In genomic region chr9:128067622-128067897, GRCh38 we compare ENCODE assay signal across 10 cellular contexts. TPM values are rescaled to one million over a fixed set of nuclear protein-coding genes. Genes with fewer than 3 reads are reported as not detected.
A peak's percentile ranks its signal among the peaks of the same experiment; 100 is the strongest.
DNase-seq lines count a peak whose midpoint lies in the region; ATAC-seq and TF ChIP-seq lines count a peak whose summit lies in the region.
"Had no signal": no experiment of that assay in that cellular context is flagged by ENCODE, and none has a peak within 500 bp of the region (broad histone marks: within the 10 kb centered on the region; RNA-seq: fewer than 3 reads in every experiment).

No MANE protein-coding gene starts in this region.

- peak overlapping the region; percentile 86 to 94 for H3K4ac ChIP-seq in mesenchymal stem cell (ENCODE audit: low read depth in 1 of 2, low read length in 2 of 2)

- no peak for DNase-seq in breast epithelium (ENCODE audit: low spot score in 2 of 2)
- DNase-seq in MCF 10A (ENCODE audit: unreplicated experiment), result no peak
- DNase-seq in cardiac fibroblast (ENCODE audit: low read depth in 2 of 2), result no peak
- DNase-seq in mesenchymal stem cell, result no peak
- no peak for DNase-seq in uterus
- no peak for DNase-seq in NCI-H1105 treated with DMSO at 0.1 percent for 48 hours (lab: John Stamatoyannopoulos, UW)
- no peak for DNase-seq in retina
- no peak for DNase-seq in left lobe of liver (ENCODE audit: low spot score)

- no peak for ATAC-seq in left lobe of liver

- peak overlapping the region; percentile 73 to 98 for H3K18ac ChIP-seq in mesenchymal stem cell (ENCODE audit: low read depth in 1 of 2, low read length in 2 of 2)

- H3K9ac ChIP-seq in mesenchymal stem cell (ENCODE audit: low read length), result peak overlapping the region; percentile 100

- TF ChIP-seq CTCF in breast epithelium (IDR thresholded peaks at IDR 0.05) (peak in 1 of 3 donors; percentile 23), MCF 10A (IDR thresholded peaks at IDR 0.05; ENCODE audit: unreplicated experiment) (no peak), cardiac fibroblast (IDR thresholded peaks at IDR 0.05; ENCODE audit: low read depth, low read length) (no peak), uterus (IDR thresholded peaks at IDR 0.05) (no peak)

- no TSS peak for BruUV-seq in MCF 10A (replicated peaks; lab: Mats Ljungman, UMichigan)

- no peak overlapping the region for H3K4me3 Mint-ChIP-seq in MCF 10A (ENCODE audit: unreplicated experiment)

- peak overlapping the region; percentile 64 for H2BK120ac ChIP-seq in mesenchymal stem cell (ENCODE audit: low read depth, low read length)

- no peak overlapping the region for H2BK15ac ChIP-seq in mesenchymal stem cell (ENCODE audit: low read depth, poor library complexity, severe bottlenecking)

- H3K4me1 Mint-ChIP-seq in MCF 10A (ENCODE audit: insufficient read depth, unreplicated experiment), result peaks cover 27% of the 10 kb centered on the region

- peak overlapping the region; percentile 67 to 96 (median 86) for H3K4me3 ChIP-seq in breast epithelium
- peak overlapping the region; percentile 61 to 73 for H3K4me3 ChIP-seq in cardiac fibroblast (replicated peaks in 1 of 2; ENCODE audit: low read depth in 2 of 2, low read length in 2 of 2)
- peak overlapping the region; percentile 32 to 98 for H3K4me3 ChIP-seq in mesenchymal stem cell (ENCODE audit: insufficient read depth in 1 of 2, low read depth in 1 of 2, low read length in 2 of 2)
- peak overlapping the region; percentile 67 to 84 for H3K4me3 ChIP-seq in uterus

- H3K36me3 Mint-ChIP-seq in MCF 10A (ENCODE audit: insufficient read depth, unreplicated experiment), result no peaks in the 10 kb centered on the region

- CTCF ChIA-PET in MCF 10A (lab: Yijun Ruan, JAX), result interaction anchor here (0.6 to 1.3 kb wide), 4 partner anchors 135 to 838 kb away, joined by 3 read pairs; no protein-coding TSS in a partner anchor

- H3K36me3 ChIP-seq in breast epithelium, result no peaks in the 10 kb centered on the region
- H3K36me3 ChIP-seq in mesenchymal stem cell (ENCODE audit: control insufficient read depth in 1 of 2, insufficient read depth in 2 of 2, low read depth in 1 of 2, low read length in 2 of 2), result peaks cover 11 to 15% of the 10 kb centered on the region in 2 experiments
- H3K36me3 ChIP-seq in uterus, result no peaks in the 10 kb centered on the region

- H4K8ac ChIP-seq in mesenchymal stem cell (ENCODE audit: low read length), result peak overlapping the region; percentile 98

- intact Hi-C loops in breast epithelium (cut with DNase I; ENCODE audit: low total_unique reads) (no loop called here), MCF 10A (cut with micrococcal nuclease) (no loop called here), uterus (cut with DNase I; ENCODE audit: low total_unique reads) (no loop called here)

- H2AK5ac ChIP-seq in mesenchymal stem cell (ENCODE audit: low read length, severe bottlenecking), result peak overlapping the region; percentile 50

- peak overlapping the region; percentile 56 for H3K4me2 ChIP-seq in mesenchymal stem cell (ENCODE audit: low read length, poor library complexity, severe bottlenecking)

- peaks cover 30% of the 10 kb centered on the region for H3K79me1 ChIP-seq in mesenchymal stem cell (replicated peaks; ENCODE audit: low read length, poor library complexity, severe bottlenecking)

- H3K27me3 ChIP-seq in breast epithelium (no peaks in the 10 kb centered on the region), mesenchymal stem cell (ENCODE audit: control insufficient read depth in 1 of 2, insufficient read depth in 1 of 2, low read length in 2 of 2) (no peaks in the 10 kb centered on the region), uterus (no peaks in the 10 kb centered on the region)

- H3K4me1 ChIP-seq in breast epithelium (peaks cover 18 to 19% of the 10 kb centered on the region in 2 donors), mesenchymal stem cell (ENCODE audit: control insufficient read depth, insufficient read depth, low read depth, low read length) (peaks cover 17% of the 10 kb centered on the region), uterus (peaks cover 11 to 20% of the 10 kb centered on the region in 2 donors)

- no peaks in the 10 kb centered on the region for H3K9me3 ChIP-seq in breast epithelium
- no peaks in the 10 kb centered on the region for H3K9me3 ChIP-seq in mesenchymal stem cell (ENCODE audit: control insufficient read depth, low read length)
- no peaks in the 10 kb centered on the region for H3K9me3 ChIP-seq in uterus

- H2BK5ac ChIP-seq in mesenchymal stem cell (ENCODE audit: low read depth, low read length, poor library complexity, severe bottlenecking), result peak overlapping the region; percentile 45

- no peak overlapping the region for H4K91ac ChIP-seq in mesenchymal stem cell (ENCODE audit: low read length)

- H3K27ac Mint-ChIP-seq in MCF 10A (ENCODE audit: low read depth, unreplicated experiment), result no peak overlapping the region
- H3K27ac Mint-ChIP-seq: activated naive CD8-positive, alpha-beta T cell; nephron had no signal

- WGBS in mesenchymal stem cell, result under 1% methylated on average over 8 of the region's 9 CpGs

- POLR2A ChIA-PET in MCF 10A (lab: Yijun Ruan, JAX), result interaction anchor here (0.6 to 3.5 kb wide), 22 partner anchors 10 to 454 kb away, joined by 3 to 56 read pairs (median 6); partner anchors contain the start of genes DPM2, EEIG1, ENG and TOR2A

- peak overlapping the region in 1 of 2 experiments; percentile 19 for H3K14ac ChIP-seq in mesenchymal stem cell (ENCODE audit: low read length in 2 of 2)

- peak overlapping the region; percentile 99 to 100 for H3K27ac ChIP-seq in breast epithelium
- peak overlapping the region; percentile 97 for H3K27ac ChIP-seq in mesenchymal stem cell (ENCODE audit: low read length, poor library complexity, severe bottlenecking)
- H3K27ac ChIP-seq in uterus, result peak overlapping the region; percentile 98 to 99

- H2BK12ac ChIP-seq in mesenchymal stem cell (ENCODE audit: low read length in 2 of 2), result no peak overlapping the region

- H3K9me3 Mint-ChIP-seq in MCF 10A (ENCODE audit: unreplicated experiment), result no peaks in the 10 kb centered on the region
- H3K9me3 Mint-ChIP-seq: nephron had no signal

- TF ChIP-seq POLR2A in breast epithelium (IDR thresholded peaks at IDR 0.05) (peak; percentile 40), uterus (IDR thresholded peaks at IDR 0.05) (no peak)

- H3K23ac ChIP-seq in mesenchymal stem cell (ENCODE audit: low read length in 2 of 2), result no peak overlapping the region

- H3K27me3 Mint-ChIP-seq in MCF 10A (ENCODE audit: insufficient read depth, unreplicated experiment), result no peaks in the 10 kb centered on the region
- H3K27me3 Mint-ChIP-seq: activated naive CD8-positive, alpha-beta T cell had no signal

- no peak overlapping the region for H2AFZ ChIP-seq in mesenchymal stem cell (ENCODE audit: low read depth, low read length)

RNA-seq across cellular contexts. Expression of gene NAIF1, which starts 0.4 kb away (rescaled TPM):
- 10 to 100 TPM in 2 of 3 donors, 1 to 10 TPM in 1; 8.8 to 13.1 (median 11.9) TPM for total RNA-seq in breast epithelium
- total RNA-seq in MCF 10A (2022), result 15.8 and 17.1 TPM in 2 replicates
- polyA plus RNA-seq in mesenchymal stem cell (2013, experiment 1 of 2), result 6.5 TPM
- 6.1 TPM for polyA plus RNA-seq in mesenchymal stem cell (2013, experiment 2 of 2)
- 10 to 100 TPM in 2 of 4 donors, 1 to 10 TPM in 2; 3.8 to 27.4 (median 10.6) TPM for total RNA-seq in uterus
- total RNA-seq in left lobe of liver, result 6.3 TPM

RNA-seq across cellular contexts. Expression of gene SLC25A25, which starts 0.5 kb away (rescaled TPM):
- total RNA-seq in breast epithelium (10 to 100 TPM; 27.2 to 43.9 (median 33.1) TPM), MCF 10A (2022) (11.1 and 15.5 TPM in 2 replicates), uterus (10 to 100 TPM; 14.3 to 49.7 (median 49.0) TPM), left lobe of liver (76.9 TPM)
- 6.8 TPM for polyA plus RNA-seq in mesenchymal stem cell (2013, experiment 1 of 2)
- 6.4 TPM for polyA plus RNA-seq in mesenchymal stem cell (2013, experiment 2 of 2)

RNA-seq across cellular contexts. Expression of gene PTGES2, which starts 60.0 kb away (rescaled TPM):
- total RNA-seq in breast epithelium (10 to 100 TPM; 35.7 to 86.9 (median 55.0) TPM), MCF 10A (2022) (114 and 130 TPM in 2 replicates), uterus (100 to 1,000 TPM in 1 of 4 donors, 10 to 100 TPM in 3; 21.5 to 173 (median 64.2) TPM), left lobe of liver (35.8 TPM)
- 31.2 TPM for polyA plus RNA-seq in mesenchymal stem cell (2013, experiment 1 of 2)
- polyA plus RNA-seq in mesenchymal stem cell (2013, experiment 2 of 2), result 28.6 TPM
